In genomic region chrX:38260231-38260630, GRCh38 we compare ENCODE assay signal across 9 cellular contexts. TPM values are rescaled to one million over a fixed set of nuclear protein-coding genes. Genes with fewer than 3 reads are reported as not detected.
DNase-seq lines count a peak whose midpoint lies in the region; ATAC-seq and TF ChIP-seq lines count a peak whose summit lies in the region.
"Had no signal": no experiment of that assay in that cellular context is flagged by ENCODE, and none has a peak within 500 bp of the region (broad histone marks: within the 10 kb centered on the region; RNA-seq: fewer than 3 reads in every experiment).

No MANE protein-coding gene starts in this region.

- TF ChIP-seq RAD21 in liver (IDR thresholded peaks at IDR 0.05), result peak; percentile 30 to 53

- peak; percentile 15 for DNase-seq in GM03348 (ENCODE audit: low spot score)
- DNase-seq in SJCRH30, result peak; percentile 16 to 51
- no peak for DNase-seq in DMS153 (lab: John Stamatoyannopoulos, UW)
- DNase-seq in tibial artery, result no peak
- no peak for DNase-seq in NCI-H187 (lab: John Stamatoyannopoulos, UW)

- ATAC-seq in HG02798 (IDR thresholded peaks at IDR 0.05; ENCODE audit: poor library complexity, unreplicated experiment) (peak; percentile 71), GM19455 (IDR thresholded peaks at IDR 0.05; ENCODE audit: unreplicated experiment) (no peak)

- H3K9me3 ChIP-seq in SJCRH30 (replicated peaks) (no peaks in the 10 kb centered on the region), liver (ENCODE audit: control insufficient read depth in 4 of 4, low read length in 3 of 4) (no peaks in the 10 kb centered on the region), tibial artery (no peaks in the 10 kb centered on the region)
- H3K9me3 ChIP-seq: SJSA1 had no signal

- no peaks in the 10 kb centered on the region for H3K27me3 ChIP-seq in SJCRH30
- no peaks in the 10 kb centered on the region for H3K27me3 ChIP-seq in liver (ENCODE audit: control insufficient read depth in 4 of 4, insufficient read depth in 4 of 4, low read length in 3 of 4)
- H3K27me3 ChIP-seq in tibial artery, result no peaks in the 10 kb centered on the region
- H3K27me3 ChIP-seq: SJSA1 had no signal

- TF ChIP-seq CTCF in liver (IDR thresholded peaks at IDR 0.05; ENCODE audit: low read depth, low read length, missing input control), result peak; percentile 22
- no peak for TF ChIP-seq CTCF in tibial artery (IDR thresholded peaks at IDR 0.05)

- no peak overlapping the region for H3K4me3 ChIP-seq in SJCRH30
- H3K4me3 ChIP-seq in liver (ENCODE audit: low read depth in 1 of 3, low read length in 3 of 3), result no peak overlapping the region
- no peak overlapping the region for H3K4me3 ChIP-seq in tibial artery
- H3K4me3 ChIP-seq: SJSA1 had no signal

- no peaks in the 10 kb centered on the region for H3K36me3 ChIP-seq in SJCRH30
- no peaks in the 10 kb centered on the region for H3K36me3 ChIP-seq in liver (ENCODE audit: control insufficient read depth in 4 of 4, insufficient read depth in 3 of 4, low read depth in 1 of 4, low read length in 3 of 4)
- no peaks in the 10 kb centered on the region for H3K36me3 ChIP-seq in tibial artery
- H3K36me3 ChIP-seq: SJSA1 had no signal

- H3K27ac ChIP-seq in SJCRH30, result no peak overlapping the region
- H3K27ac ChIP-seq in liver (ENCODE audit: low read depth in 1 of 2, low read length in 2 of 2), result no peak overlapping the region
- no peak overlapping the region for H3K27ac ChIP-seq in tibial artery
- H3K27ac ChIP-seq: SJSA1 had no signal

- H3K4me1 ChIP-seq in SJCRH30 (no peaks in the 10 kb centered on the region), liver (ENCODE audit: control insufficient read depth in 4 of 4, insufficient read depth in 4 of 4, low read length in 3 of 4) (no peaks in the 10 kb centered on the region), tibial artery (peaks cover 0 to 12% (median 3%) of the 10 kb centered on the region in 4 donors)
- H3K4me1 ChIP-seq: SJSA1 had no signal

- intact Hi-C loops in tibial artery (cut with DNase I; ENCODE audit: low total_unique reads), result no loop called here

- 33% methylated on average over 4 of the region's 4 CpGs for WGBS in liver

- no peak overlapping the region for H3K9ac ChIP-seq in liver (ENCODE audit: low read depth in 1 of 2, low read length in 2 of 2)

TF ChIP-seq in liver, 16 proteins besides CTCF, POLR2A, EP300 and RAD21:
- TF ChIP-seq FOXA2 (IDR thresholded peaks at IDR 0.05), result no peak
- no peak for TF ChIP-seq REST (IDR thresholded peaks at IDR 0.05)
- no peak for TF ChIP-seq ATF3 (IDR thresholded peaks at IDR 0.05)
- no peak for TF ChIP-seq FOXA1 (IDR thresholded peaks at IDR 0.05)
- TF ChIP-seq HNF4G (IDR thresholded peaks at IDR 0.05), result no peak
- no peak for TF ChIP-seq MAX (IDR thresholded peaks at IDR 0.05)
- no peak for TF ChIP-seq NR2F2 (IDR thresholded peaks at IDR 0.05)
- no peak for TF ChIP-seq TAF1 (conservative IDR thresholded peaks at IDR 0.05)
- no peak for TF ChIP-seq HNF4A (conservative IDR thresholded peaks at IDR 0.05)
- no peak for TF ChIP-seq YY1 (IDR thresholded peaks at IDR 0.05)
- no peak for TF ChIP-seq EGR1 (IDR thresholded peaks at IDR 0.05; ENCODE audit: low read depth in 2 of 2)
- TF ChIP-seq JUND (IDR thresholded peaks at IDR 0.05), result no peak
- no peak for TF ChIP-seq GABPA (IDR thresholded peaks at IDR 0.05 in 1 of 2, conservative IDR thresholded peaks at IDR 0.05 in 1 of 2)
- TF ChIP-seq SP1 (IDR thresholded peaks at IDR 0.05), result no peak
- TF ChIP-seq RXRA (IDR thresholded peaks at IDR 0.05), result no peak
- no peak for TF ChIP-seq ZBTB33 (IDR thresholded peaks at IDR 0.05)

RNA-seq across cellular contexts. Expression of gene SRPX, which starts 39.6 kb away (rescaled TPM):
- 8.3 and 10.2 TPM in 2 replicates for total RNA-seq in SJCRH30 (2014; rRNA removed; shearing (Covaris generic))
- 1 to 10 TPM; 4.9 to 9.3 TPM for total RNA-seq in liver
- 10 to 100 TPM; 11.4 to 15.3 TPM for polyA plus RNA-seq in liver

Comparison
In these comparisons a context has a peak if more than half of its experiments do, and no peak if none do; other contexts are left out.
1. DNase-seq: peak in GM03348 (single experiment) and SJCRH30 (2 of 2); none in DMS153 (single experiment), tibial artery (0 of 2) and NCI-H187 (0 of 2).